Comparison of ENCODE assay signal across 1 cellular context in genomic region chr6:26305097-26305841, GRCh38.
A peak's percentile ranks its signal among the peaks of the same experiment; 100 is the strongest.
TF ChIP-seq lines count a peak whose summit lies in the region.

No MANE protein-coding gene starts in this region.

TF ChIP-seq in HepG2, 621 proteins besides CTCF, POLR2A, EP300 and RAD21 (continued from another document and continues in another):
- TF ChIP-seq SKIL (CRISPR knock-in tag; IDR thresholded peaks at IDR 0.05; ENCODE audit: borderline replicate concordance), result peak; percentile 39; the same call in 1 of the 2 replicates
- no peak for TF ChIP-seq ZNF235 (CRISPR knock-in tag; IDR thresholded peaks at IDR 0.05; ENCODE audit: borderline replicate concordance)
- TF ChIP-seq ZBTB8A (CRISPR knock-in tag; IDR thresholded peaks at IDR 0.05; ENCODE audit: borderline replicate concordance, low read depth), result no peak
- no peak for TF ChIP-seq ZNF446 (CRISPR knock-in tag; IDR thresholded peaks at IDR 0.05)
- TF ChIP-seq CCAR2 (optimal IDR thresholded peaks at IDR 0.05; ENCODE audit: low read depth, low read length), result no peak
- TF ChIP-seq HNF1A (IDR thresholded peaks at IDR 0.05; ENCODE audit: low read depth), result peak; percentile 19; the same call in 1 of the 2 replicates
- TF ChIP-seq HNF1A (CRISPR knock-in tag; IDR thresholded peaks at IDR 0.05; ENCODE audit: borderline replicate concordance), result no peak; the same call in 1 of the 2 replicates
- no peak for TF ChIP-seq GRHL1 (CRISPR knock-in tag; conservative IDR thresholded peaks at IDR 0.05)
- no peak for TF ChIP-seq TCF12 (IDR thresholded peaks at IDR 0.05)
- no peak for TF ChIP-seq TCF12 (CRISPR knock-in tag; IDR thresholded peaks at IDR 0.05)
- no peak for TF ChIP-seq MYNN (CRISPR knock-in tag; IDR thresholded peaks at IDR 0.05; ENCODE audit: low read depth)
- TF ChIP-seq MXD4 (CRISPR knock-in tag; IDR thresholded peaks at IDR 0.05), result 0 out of 2 replicates have a peak, but pooled peaks have one; percentile 25
- TF ChIP-seq ZBTB10 (CRISPR knock-in tag; IDR thresholded peaks at IDR 0.05; ENCODE audit: borderline replicate concordance), result no peak
- 0 out of 2 replicates have a peak, but pooled peaks have one; percentile 34 for TF ChIP-seq NR2F2 (IDR thresholded peaks at IDR 0.05; ENCODE audit: borderline replicate concordance, low read depth)
- TF ChIP-seq ZBTB37 (CRISPR knock-in tag; IDR thresholded peaks at IDR 0.05), result no peak
- TF ChIP-seq ZNF513 (CRISPR knock-in tag; conservative IDR thresholded peaks at IDR 0.05), result no peak
- peak; percentile 70; the same call in 1 of the 2 replicates for TF ChIP-seq SMYD3 (CRISPR knock-in tag; IDR thresholded peaks at IDR 0.05)
- no peak for TF ChIP-seq NRL (CRISPR knock-in tag; IDR thresholded peaks at IDR 0.05; ENCODE audit: borderline replicate concordance)
- no peak for TF ChIP-seq ZNF3 (CRISPR knock-in tag; IDR thresholded peaks at IDR 0.05)
- TF ChIP-seq MEIS1 (CRISPR knock-in tag; IDR thresholded peaks at IDR 0.05; ENCODE audit: borderline replicate concordance), result no peak
- TF ChIP-seq ZNF142 (CRISPR knock-in tag; IDR thresholded peaks at IDR 0.05), result no peak
- no peak for TF ChIP-seq SMARCC2 (IDR thresholded peaks at IDR 0.05)
- TF ChIP-seq MAX (IDR thresholded peaks at IDR 0.05), result peak; percentile 66
- TF ChIP-seq ZNF577 (CRISPR knock-in tag; IDR thresholded peaks at IDR 0.05; ENCODE audit: borderline replicate concordance, low read depth), result no peak
- peak; percentile 76 for TF ChIP-seq TFE3 (CRISPR knock-in tag; IDR thresholded peaks at IDR 0.05)
- peak; percentile 77 for TF ChIP-seq MIXL1 (CRISPR knock-in tag; IDR thresholded peaks at IDR 0.05)
